ENCODE assay signal across 1 cellular context in genomic region chr2:26461601-26462023, GRCh38.
TF ChIP-seq lines count a peak whose summit lies in the region.

No MANE protein-coding gene starts in this region.

TF ChIP-seq in HepG2, 621 proteins besides CTCF, POLR2A, EP300 and RAD21:
- no peak for TF ChIP-seq ZNF446 (CRISPR knock-in tag; IDR thresholded peaks at IDR 0.05)
- no peak for TF ChIP-seq ZNF546 (CRISPR knock-in tag; conservative IDR thresholded peaks at IDR 0.05)
- no peak for TF ChIP-seq ZNF558 (CRISPR knock-in tag; IDR thresholded peaks at IDR 0.05; ENCODE audit: borderline replicate concordance)
- TF ChIP-seq ATF3 (CRISPR knock-in tag; IDR thresholded peaks at IDR 0.05): no peak
- no peak for TF ChIP-seq HMGA1 (CRISPR knock-in tag; conservative IDR thresholded peaks at IDR 0.05)
- TF ChIP-seq HOXA5 (CRISPR knock-in tag; IDR thresholded peaks at IDR 0.05): no peak
- TF ChIP-seq ZNF326 (CRISPR knock-in tag; IDR thresholded peaks at IDR 0.05; ENCODE audit: borderline replicate concordance): no peak
- no peak for TF ChIP-seq ZNF383 (CRISPR knock-in tag; IDR thresholded peaks at IDR 0.05; ENCODE audit: borderline replicate concordance)
- no peak for TF ChIP-seq ZNF512B (CRISPR knock-in tag; IDR thresholded peaks at IDR 0.05; ENCODE audit: borderline replicate concordance)
